8 cellular contexts compared by ENCODE assay signal in genomic region chr17:31559647-31560501, GRCh38.
DNase-seq lines count a peak whose midpoint lies in the region; ATAC-seq and TF ChIP-seq lines count a peak whose summit lies in the region.

No MANE protein-coding gene starts in this region.

- peaks cover 67% of the 10 kb centered on the region for H3K4me1 Mint-ChIP-seq in neural progenitor cell

- H3K27ac ChIP-seq in BLaER1: peak overlapping the region; percentile 82
- no peak overlapping the region for H3K27ac ChIP-seq in OCI-LY3 (ENCODE audit: low read length)
- H3K27ac ChIP-seq in esophagus squamous epithelium: peak overlapping the region; percentile 91 to 93 (median 92)
- H3K27ac ChIP-seq in neural progenitor cell: no peak overlapping the region

- no peak for ATAC-seq in HG02642 (IDR thresholded peaks at IDR 0.05; ENCODE audit: poor library complexity, unreplicated experiment)

- peak overlapping the region; percentile 82 for H3K4me3 Mint-ChIP-seq in neural progenitor cell

- H3K27me3 Mint-ChIP-seq in neural progenitor cell (ENCODE audit: insufficient read depth, low read depth): peaks cover 21% of the 10 kb centered on the region

- peak overlapping the region; percentile 72 for H3K4me3 ChIP-seq in BLaER1
- H3K4me3 ChIP-seq in OCI-LY3 (ENCODE audit: low read length): peak overlapping the region; percentile 89
- peak overlapping the region; percentile 66 to 91 (median 70) for H3K4me3 ChIP-seq in esophagus squamous epithelium
- peak overlapping the region; percentile 53 for H3K4me3 ChIP-seq in neural progenitor cell

- peaks cover 7% of the 10 kb centered on the region for H3K36me3 Mint-ChIP-seq in neural progenitor cell

- no peak for TF ChIP-seq POLR2A in esophagus squamous epithelium (IDR thresholded peaks at IDR 0.05)

- H3K9me3 ChIP-seq in BLaER1 (no peaks in the 10 kb centered on the region), OCI-LY3 (ENCODE audit: insufficient read depth, low read length) (no peaks in the 10 kb centered on the region), esophagus squamous epithelium (no peaks in the 10 kb centered on the region), neural progenitor cell (ENCODE audit: low read depth) (no peaks in the 10 kb centered on the region)

- peak overlapping the region; percentile 82 for H3K27ac Mint-ChIP-seq in neural progenitor cell

- H2AFZ ChIP-seq in OCI-LY3 (ENCODE audit: low read depth, low read length) (no peak overlapping the region), neural progenitor cell (replicated peaks) (peak overlapping the region; percentile 53)

- TF ChIP-seq CTCF in OCI-LY3 (IDR thresholded peaks at IDR 0.05; ENCODE audit: low read depth, low read length): no peak
- no peak for TF ChIP-seq CTCF in esophagus squamous epithelium (IDR thresholded peaks at IDR 0.05)
- no peak for TF ChIP-seq CTCF in neural progenitor cell (IDR thresholded peaks at IDR 0.05)

- intact Hi-C loops in esophagus squamous epithelium (cut with DNase I): loop anchor here (5.0 kb wide), 1 partner anchor 282 kb away; no protein-coding TSS in a partner anchor

- no peaks in the 10 kb centered on the region for H3K79me2 ChIP-seq in OCI-LY3 (ENCODE audit: low read length)
- no peaks in the 10 kb centered on the region for H3K79me2 ChIP-seq in neural progenitor cell (ENCODE audit: low read depth)

- H3K4me2 ChIP-seq in BLaER1: peak overlapping the region; percentile 96
- H3K4me2 ChIP-seq in OCI-LY3 (ENCODE audit: low read length): peak overlapping the region; percentile 76
- H3K4me2 ChIP-seq in neural progenitor cell: peak overlapping the region; percentile 72

- peaks cover 7% of the 10 kb centered on the region for H3K9me3 Mint-ChIP-seq in neural progenitor cell

- WGBS in esophagus squamous epithelium, 2 donors: 17 to 22% methylated on average over 1 to 14 of the region's 82 CpGs

- H3K27me3 ChIP-seq in BLaER1: no peaks in the 10 kb centered on the region
- no peaks in the 10 kb centered on the region for H3K27me3 ChIP-seq in OCI-LY3 (ENCODE audit: low read depth, low read length)
- H3K27me3 ChIP-seq in esophagus squamous epithelium: no peaks in the 10 kb centered on the region
- peaks cover 79% of the 10 kb centered on the region for H3K27me3 ChIP-seq in neural progenitor cell

- H4K20me1 ChIP-seq in BLaER1 (no peaks in the 10 kb centered on the region), OCI-LY3 (ENCODE audit: insufficient read depth, low read length) (no peaks in the 10 kb centered on the region), neural progenitor cell (ENCODE audit: low read depth) (peaks cover 38% of the 10 kb centered on the region)

- H3F3A ChIP-seq in neural progenitor cell (ENCODE audit: low read depth): peaks cover 39% of the 10 kb centered on the region

- H3K4me1 ChIP-seq in BLaER1: peaks cover 60% of the 10 kb centered on the region
- peaks cover 42% of the 10 kb centered on the region for H3K4me1 ChIP-seq in OCI-LY3 (ENCODE audit: low read length)
- H3K4me1 ChIP-seq in esophagus squamous epithelium: peaks cover 29 to 62% (median 39%) of the 10 kb centered on the region in 3 donors
- H3K4me1 ChIP-seq in neural progenitor cell: peaks cover 33% of the 10 kb centered on the region

- H3K9ac ChIP-seq in BLaER1 (peak overlapping the region; percentile 79), OCI-LY3 (ENCODE audit: low read length) (no peak overlapping the region), neural progenitor cell (no peak overlapping the region)

- DNase-seq in esophagus squamous epithelium (lab: John Stamatoyannopoulos, UW) (no peak), neural progenitor cell (ENCODE audit: low spot score) (peak; percentile 47), A172 (ENCODE audit: low spot score) (no peak), NCI-H446 (lab: John Stamatoyannopoulos, UW) (no peak), NCI-H1694 treated with DMSO at 0.1 percent for 48 hours (lab: John Stamatoyannopoulos, UW) (no peak)

- no peaks in the 10 kb centered on the region for H3K36me3 ChIP-seq in BLaER1
- H3K36me3 ChIP-seq in OCI-LY3 (replicated peaks; ENCODE audit: low read depth, low read length): no peaks in the 10 kb centered on the region
- peaks cover 0 to 5% (median 0%) of the 10 kb centered on the region in 3 donors for H3K36me3 ChIP-seq in esophagus squamous epithelium
- H3K36me3 ChIP-seq in neural progenitor cell: no peaks in the 10 kb centered on the region

Comparison
In these comparisons a context has a peak if more than half of its experiments do, and no peak if none do; other contexts are left out.
1. H3K27ac ChIP-seq: peak in BLaER1 (single experiment) and esophagus squamous epithelium (4 of 4); none in OCI-LY3 (single experiment) and neural progenitor cell (single experiment).
2. Peak in every context shown above with its lines, with median percentiles within 50 percentile points of each other: H3K4me2 ChIP-seq and H3K4me3 ChIP-seq.